ENCODE assay signal across 1 cellular context in genomic region chr5:91383027-91383955, GRCh38.
TF ChIP-seq lines count a peak whose summit lies in the region.

A gene with protein sequence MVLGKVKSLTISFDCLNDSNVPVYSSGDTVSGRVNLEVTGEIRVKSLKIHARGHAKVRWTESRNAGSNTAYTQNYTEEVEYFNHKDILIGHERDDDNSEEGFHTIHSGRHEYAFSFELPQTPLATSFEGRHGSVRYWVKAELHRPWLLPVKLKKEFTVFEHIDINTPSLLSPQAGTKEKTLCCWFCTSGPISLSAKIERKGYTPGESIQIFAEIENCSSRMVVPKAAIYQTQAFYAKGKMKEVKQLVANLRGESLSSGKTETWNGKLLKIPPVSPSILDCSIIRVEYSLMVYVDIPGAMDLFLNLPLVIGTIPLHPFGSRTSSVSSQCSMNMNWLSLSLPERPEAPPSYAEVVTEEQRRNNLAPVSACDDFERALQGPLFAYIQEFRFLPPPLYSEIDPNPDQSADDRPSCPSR (minus strand): TSS chr5:91383317. CDS start chr5:91383092, 225 bp downstream.

TF ChIP-seq in HepG2, 621 proteins besides CTCF, POLR2A, EP300 and RAD21 (continued from another document and continues in another):
- peak; percentile 99 for TF ChIP-seq HMGXB3 (CRISPR knock-in tag; IDR thresholded peaks at IDR 0.05; ENCODE audit: borderline replicate concordance)
- TF ChIP-seq, protein P1, sequence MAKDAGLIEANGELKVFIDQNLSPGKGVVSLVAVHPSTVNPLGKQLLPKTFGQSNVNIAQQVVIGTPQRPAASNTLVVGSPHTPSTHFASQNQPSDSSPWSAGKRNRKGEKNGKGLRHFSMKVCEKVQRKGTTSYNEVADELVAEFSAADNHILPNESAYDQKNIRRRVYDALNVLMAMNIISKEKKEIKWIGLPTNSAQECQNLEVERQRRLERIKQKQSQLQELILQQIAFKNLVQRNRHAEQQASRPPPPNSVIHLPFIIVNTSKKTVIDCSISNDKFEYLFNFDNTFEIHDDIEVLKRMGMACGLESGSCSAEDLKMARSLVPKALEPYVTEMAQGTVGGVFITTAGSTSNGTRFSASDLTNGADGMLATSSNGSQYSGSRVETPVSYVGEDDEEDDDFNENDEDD (CRISPR knock-in tag; IDR thresholded peaks at IDR 0.05; ENCODE audit: borderline replicate concordance), result no peak; the same call in 1 of the 2 replicates
- TF ChIP-seq ZSCAN12 (CRISPR knock-in tag; IDR thresholded peaks at IDR 0.05), result no peak
- TF ChIP-seq ZNF329 (CRISPR knock-in tag; IDR thresholded peaks at IDR 0.05; ENCODE audit: low read depth), result no peak
- 0 out of 2 replicates have a peak, but pooled peaks have one; percentile 61 for TF ChIP-seq ZNF619 (CRISPR knock-in tag; IDR thresholded peaks at IDR 0.05)
- TF ChIP-seq, protein P2, sequence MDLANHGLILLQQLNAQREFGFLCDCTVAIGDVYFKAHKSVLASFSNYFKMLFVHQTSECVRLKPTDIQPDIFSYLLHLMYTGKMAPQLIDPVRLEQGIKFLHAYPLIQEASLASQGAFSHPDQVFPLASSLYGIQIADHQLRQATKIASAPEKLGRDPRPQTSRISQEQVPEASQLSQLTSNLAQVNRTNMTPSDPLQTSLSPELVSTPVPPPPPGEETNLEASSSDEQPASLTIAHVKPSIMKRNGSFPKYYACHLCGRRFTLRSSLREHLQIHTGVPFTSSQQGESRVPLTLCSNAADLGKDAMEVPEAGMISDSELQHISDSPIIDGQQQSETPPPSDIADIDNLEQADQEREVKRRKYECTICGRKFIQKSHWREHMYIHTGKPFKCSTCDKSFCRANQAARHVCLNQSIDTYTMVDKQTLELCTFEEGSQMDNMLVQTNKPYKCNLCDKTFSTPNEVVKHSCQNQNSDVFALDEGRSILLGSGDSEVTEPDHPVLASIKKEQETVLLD (CRISPR knock-in tag; IDR thresholded peaks at IDR 0.05; ENCODE audit: low read depth), result peak; percentile 59; the same call in 1 of the 2 replicates
- TF ChIP-seq SMARCC2 (IDR thresholded peaks at IDR 0.05), result no peak
- TF ChIP-seq ZMYM2 (CRISPR knock-in tag; IDR thresholded peaks at IDR 0.05), result no peak
- peak; percentile 35 for TF ChIP-seq FOSL2 (CRISPR knock-in tag; IDR thresholded peaks at IDR 0.05)
- TF ChIP-seq HOMEZ (CRISPR knock-in tag; IDR thresholded peaks at IDR 0.05; ENCODE audit: low read depth), result peak; percentile 49
- no peak for TF ChIP-seq PBX3 (CRISPR knock-in tag; IDR thresholded peaks at IDR 0.05; ENCODE audit: borderline replicate concordance)
- TF ChIP-seq ZNF713 (CRISPR knock-in tag; IDR thresholded peaks at IDR 0.05), result no peak
- peak; percentile 83 for TF ChIP-seq NFYB (CRISPR knock-in tag; IDR thresholded peaks at IDR 0.05)
- TF ChIP-seq NFYC (CRISPR knock-in tag; IDR thresholded peaks at IDR 0.05), result peak; percentile 80
- TF ChIP-seq HNF4G (IDR thresholded peaks at IDR 0.05; ENCODE audit: borderline replicate concordance, low read depth, low read length), result peak; percentile 8; the same call in 1 of the 2 replicates
- no peak for TF ChIP-seq HNF4G (CRISPR knock-in tag; IDR thresholded peaks at IDR 0.05; ENCODE audit: borderline replicate concordance, low read depth)
- 0 out of 2 replicates have a peak, but pooled peaks have one; percentile 28 for TF ChIP-seq JUN (CRISPR knock-in tag; IDR thresholded peaks at IDR 0.05)
- TF ChIP-seq ZFP90 (CRISPR knock-in tag; IDR thresholded peaks at IDR 0.05; ENCODE audit: borderline replicate concordance), result no peak
- peak; percentile 38; the same call in 1 of the 2 replicates for TF ChIP-seq ZBTB38 (CRISPR knock-in tag; IDR thresholded peaks at IDR 0.05)
- TF ChIP-seq, protein P3, sequence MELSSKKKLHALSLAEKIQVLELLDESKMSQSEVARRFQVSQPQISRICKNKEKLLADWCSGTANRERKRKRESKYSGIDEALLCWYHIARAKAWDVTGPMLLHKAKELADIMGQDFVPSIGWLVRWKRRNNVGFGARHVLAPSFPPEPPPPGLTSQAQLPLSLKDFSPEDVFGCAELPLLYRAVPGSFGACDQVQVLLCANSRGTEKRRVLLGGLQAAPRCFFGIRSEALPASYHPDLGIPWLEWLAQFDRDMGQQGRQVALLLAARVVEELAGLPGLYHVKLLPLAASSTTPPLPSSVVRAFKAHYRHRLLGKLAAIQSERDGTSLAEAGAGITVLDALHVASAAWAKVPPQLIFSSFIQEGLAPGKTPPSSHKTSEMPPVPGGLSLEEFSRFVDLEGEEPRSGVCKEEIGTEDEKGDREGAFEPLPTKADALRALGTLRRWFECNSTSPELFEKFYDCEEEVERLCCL (CRISPR knock-in tag; IDR thresholded peaks at IDR 0.05; ENCODE audit: borderline replicate concordance), result 0 out of 2 replicates have a peak, but pooled peaks have one; percentile 42
- peak; percentile 18 for TF ChIP-seq REPIN1 (CRISPR knock-in tag; IDR thresholded peaks at IDR 0.05; ENCODE audit: borderline replicate concordance, low read depth)
- TF ChIP-seq BCLAF1 (IDR thresholded peaks at IDR 0.05), result no peak
- no peak for TF ChIP-seq SRSF4 (IDR thresholded peaks at IDR 0.05; ENCODE audit: low read depth, low read length, poor library complexity, severe bottlenecking)
- TF ChIP-seq MLXIP (CRISPR knock-in tag; IDR thresholded peaks at IDR 0.05; ENCODE audit: borderline replicate concordance), result no peak
- TF ChIP-seq, protein P4, sequence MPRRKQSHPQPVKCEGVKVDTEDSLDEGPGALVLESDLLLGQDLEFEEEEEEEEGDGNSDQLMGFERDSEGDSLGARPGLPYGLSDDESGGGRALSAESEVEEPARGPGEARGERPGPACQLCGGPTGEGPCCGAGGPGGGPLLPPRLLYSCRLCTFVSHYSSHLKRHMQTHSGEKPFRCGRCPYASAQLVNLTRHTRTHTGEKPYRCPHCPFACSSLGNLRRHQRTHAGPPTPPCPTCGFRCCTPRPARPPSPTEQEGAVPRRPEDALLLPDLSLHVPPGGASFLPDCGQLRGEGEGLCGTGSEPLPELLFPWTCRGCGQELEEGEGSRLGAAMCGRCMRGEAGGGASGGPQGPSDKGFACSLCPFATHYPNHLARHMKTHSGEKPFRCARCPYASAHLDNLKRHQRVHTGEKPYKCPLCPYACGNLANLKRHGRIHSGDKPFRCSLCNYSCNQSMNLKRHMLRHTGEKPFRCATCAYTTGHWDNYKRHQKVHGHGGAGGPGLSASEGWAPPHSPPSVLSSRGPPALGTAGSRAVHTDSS (CRISPR knock-in tag; conservative IDR thresholded peaks at IDR 0.05), result no peak
- 0 out of 2 replicates have a peak, but pooled peaks have one; percentile 14 for TF ChIP-seq KDM3A (CRISPR knock-in tag; IDR thresholded peaks at IDR 0.05; ENCODE audit: low read depth)
- TF ChIP-seq ZNF644 (CRISPR knock-in tag; IDR thresholded peaks at IDR 0.05; ENCODE audit: low read depth), result no peak
- no peak for TF ChIP-seq PAWR (CRISPR knock-in tag; IDR thresholded peaks at IDR 0.05; ENCODE audit: borderline replicate concordance)
- TF ChIP-seq, protein P5, sequence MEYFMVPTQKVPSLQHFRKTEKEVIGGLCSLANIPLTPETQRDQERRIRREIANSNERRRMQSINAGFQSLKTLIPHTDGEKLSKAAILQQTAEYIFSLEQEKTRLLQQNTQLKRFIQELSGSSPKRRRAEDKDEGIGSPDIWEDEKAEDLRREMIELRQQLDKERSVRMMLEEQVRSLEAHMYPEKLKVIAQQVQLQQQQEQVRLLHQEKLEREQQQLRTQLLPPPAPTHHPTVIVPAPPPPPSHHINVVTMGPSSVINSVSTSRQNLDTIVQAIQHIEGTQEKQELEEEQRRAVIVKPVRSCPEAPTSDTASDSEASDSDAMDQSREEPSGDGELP (IDR thresholded peaks at IDR 0.05; ENCODE audit: borderline replicate concordance, low read depth), result peak; percentile 9; the same call in 1 of the 2 replicates
- no peak for TF ChIP-seq ZBTB1 (CRISPR knock-in tag; IDR thresholded peaks at IDR 0.05; ENCODE audit: borderline replicate concordance)
- no peak for TF ChIP-seq ZNF569 (CRISPR knock-in tag; IDR thresholded peaks at IDR 0.05; ENCODE audit: borderline replicate concordance)
- TF ChIP-seq ZNF263 (CRISPR knock-in tag; IDR thresholded peaks at IDR 0.05), result no peak
- no peak; the same call in none of the 2 replicates for TF ChIP-seq ELF3 (CRISPR knock-in tag; IDR thresholded peaks at IDR 0.05)
